9 cellular contexts compared by ENCODE assay signal in genomic region chr2:170408461-170409163, GRCh38.
DNase-seq lines count a peak whose midpoint lies in the region; ATAC-seq and TF ChIP-seq lines count a peak whose summit lies in the region.
"Had no signal": no experiment of that assay in that cellular context is flagged by ENCODE, and none has a peak within 500 bp of the region (broad histone marks: within the 10 kb centered on the region; RNA-seq: fewer than 3 reads in every experiment).

No MANE protein-coding gene starts in this region.

- no peak for DNase-seq in T-helper 1 cell
- DNase-seq in activated T-cell treated with anti-CD3 and anti-CD28 coated beads, Interleukin-2, amount 50 U/mL, for 72 hours, result no peak
- DNase-seq in progenitor cell of endocrine pancreas (ENCODE audit: low spot score, unreplicated experiment), result no peak
- DNase-seq in NCI-H446 treated with DMSO at 0.1 percent for 48 hours (lab: John Stamatoyannopoulos, UW), result no peak
- DNase-seq in SW 1271 (lab: John Stamatoyannopoulos, UW), result no peak
- no peak for DNase-seq in NCI-H524 (lab: John Stamatoyannopoulos, UW)
- DNase-seq: cortex of kidney had no signal

- peaks cover 33% of the 10 kb centered on the region for H3K27me3 Mint-ChIP-seq in T-helper 1 cell treated with Interleukin-12 subunit alpha and Interleukin-12 subunit beta and Interleukin-4 antibody, amounts not matched to agents 30 μg/mL and 1 μg/mL, for 36 hours (ENCODE audit: low read depth)
- H3K27me3 Mint-ChIP-seq in activated T-cell treated with anti-CD3 and anti-CD28 coated beads, Interleukin-2, amount 50 U/mL, for 72 hours (ENCODE audit: low read depth), result peaks cover 28% of the 10 kb centered on the region
- H3K27me3 Mint-ChIP-seq in progenitor cell of endocrine pancreas, result peaks cover 17% of the 10 kb centered on the region

- no peak for TF ChIP-seq CTCF in progenitor cell of endocrine pancreas (IDR thresholded peaks at IDR 0.05; ENCODE audit: unreplicated experiment)

- H3K9me3 Mint-ChIP-seq in T-helper 1 cell treated with Interleukin-12 subunit alpha and Interleukin-12 subunit beta and Interleukin-4 antibody, amounts not matched to agents 30 μg/mL and 1 μg/mL, for 36 hours, result no peaks in the 10 kb centered on the region
- no peaks in the 10 kb centered on the region for H3K9me3 Mint-ChIP-seq in activated T-cell treated with anti-CD3 and anti-CD28 coated beads, Interleukin-2, amount 50 U/mL, for 72 hours
- no peaks in the 10 kb centered on the region for H3K9me3 Mint-ChIP-seq in progenitor cell of endocrine pancreas (ENCODE audit: low read depth)

- no peak overlapping the region for H3K27ac Mint-ChIP-seq in T-helper 1 cell treated with Interleukin-12 subunit alpha and Interleukin-12 subunit beta and Interleukin-4 antibody, amounts not matched to agents 30 μg/mL and 1 μg/mL, for 36 hours
- peak overlapping the region; percentile 44 for H3K27ac Mint-ChIP-seq in activated T-cell treated with anti-CD3 and anti-CD28 coated beads, Interleukin-2, amount 50 U/mL, for 72 hours
- no peak overlapping the region for H3K27ac Mint-ChIP-seq in progenitor cell of endocrine pancreas

- peak; percentile 90 for ATAC-seq in HG03432 (IDR thresholded peaks at IDR 0.05; ENCODE audit: unreplicated experiment)
- peak in 1 of 2 donors; percentile 36 for ATAC-seq in activated T-cell treated with anti-CD3 and anti-CD28 coated beads, Interleukin-2, amount 50 U/mL, for 72 hours (replicated peaks in 1 of 2)

- peak overlapping the region; percentile 38 for H3K4me3 Mint-ChIP-seq in T-helper 1 cell treated with Interleukin-12 subunit alpha and Interleukin-12 subunit beta and Interleukin-4 antibody, amounts not matched to agents 30 μg/mL and 1 μg/mL, for 36 hours
- peak overlapping the region; percentile 54 to 67 for H3K4me3 Mint-ChIP-seq in activated T-cell treated with anti-CD3 and anti-CD28 coated beads, Interleukin-2, amount 50 U/mL, for 72 hours
- peak overlapping the region; percentile 43 for H3K4me3 Mint-ChIP-seq in progenitor cell of endocrine pancreas (ENCODE audit: low read depth)

- H3K36me3 Mint-ChIP-seq in T-helper 1 cell treated with Interleukin-12 subunit alpha and Interleukin-12 subunit beta and Interleukin-4 antibody, amounts not matched to agents 30 μg/mL and 1 μg/mL, for 36 hours (ENCODE audit: low read depth), result no peaks in the 10 kb centered on the region
- H3K36me3 Mint-ChIP-seq in activated T-cell treated with anti-CD3 and anti-CD28 coated beads, Interleukin-2, amount 50 U/mL, for 72 hours (ENCODE audit: insufficient read depth in 2 of 2), result no peaks in the 10 kb centered on the region
- no peaks in the 10 kb centered on the region for H3K36me3 Mint-ChIP-seq in progenitor cell of endocrine pancreas (ENCODE audit: insufficient read depth)

- peaks cover 6% of the 10 kb centered on the region for H3K4me1 Mint-ChIP-seq in T-helper 1 cell treated with Interleukin-12 subunit alpha and Interleukin-12 subunit beta and Interleukin-4 antibody, amounts not matched to agents 30 μg/mL and 1 μg/mL, for 36 hours (ENCODE audit: low read depth)
- peaks cover 18% of the 10 kb centered on the region for H3K4me1 Mint-ChIP-seq in activated T-cell treated with anti-CD3 and anti-CD28 coated beads, Interleukin-2, amount 50 U/mL, for 72 hours (ENCODE audit: low read depth)
- H3K4me1 Mint-ChIP-seq in progenitor cell of endocrine pancreas (ENCODE audit: low read depth), result peaks cover 2% of the 10 kb centered on the region
